Comparison of ENCODE assay signal across 1 cellular context in the genomic region with DNA sequence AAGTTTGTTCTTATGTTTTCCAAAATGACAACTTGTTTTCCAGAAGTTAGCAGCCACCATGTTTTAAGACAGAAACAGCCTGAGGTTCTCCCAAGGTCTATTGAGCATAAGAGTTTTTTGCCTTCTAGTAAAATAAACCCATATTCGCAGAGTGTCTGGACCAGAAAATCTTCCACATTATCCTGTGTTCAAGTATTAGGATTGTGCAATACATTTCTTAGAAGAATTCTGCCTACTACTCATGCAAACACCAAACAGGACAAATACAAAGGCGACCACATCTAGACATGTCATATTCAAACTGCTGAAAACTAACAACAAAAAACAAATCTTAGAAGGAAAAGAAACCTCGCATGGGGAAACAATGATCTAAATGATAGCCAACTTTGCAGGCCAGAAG.
TF ChIP-seq lines count a peak whose summit lies in the region.

No MANE protein-coding gene starts in this region.

TF ChIP-seq in HepG2, 621 proteins besides CTCF, POLR2A, EP300 and RAD21 (continued from another document):
- no peak for TF ChIP-seq SMARCC2 (IDR thresholded peaks at IDR 0.05)
